9 cellular contexts compared by ENCODE assay signal in the genomic region with DNA sequence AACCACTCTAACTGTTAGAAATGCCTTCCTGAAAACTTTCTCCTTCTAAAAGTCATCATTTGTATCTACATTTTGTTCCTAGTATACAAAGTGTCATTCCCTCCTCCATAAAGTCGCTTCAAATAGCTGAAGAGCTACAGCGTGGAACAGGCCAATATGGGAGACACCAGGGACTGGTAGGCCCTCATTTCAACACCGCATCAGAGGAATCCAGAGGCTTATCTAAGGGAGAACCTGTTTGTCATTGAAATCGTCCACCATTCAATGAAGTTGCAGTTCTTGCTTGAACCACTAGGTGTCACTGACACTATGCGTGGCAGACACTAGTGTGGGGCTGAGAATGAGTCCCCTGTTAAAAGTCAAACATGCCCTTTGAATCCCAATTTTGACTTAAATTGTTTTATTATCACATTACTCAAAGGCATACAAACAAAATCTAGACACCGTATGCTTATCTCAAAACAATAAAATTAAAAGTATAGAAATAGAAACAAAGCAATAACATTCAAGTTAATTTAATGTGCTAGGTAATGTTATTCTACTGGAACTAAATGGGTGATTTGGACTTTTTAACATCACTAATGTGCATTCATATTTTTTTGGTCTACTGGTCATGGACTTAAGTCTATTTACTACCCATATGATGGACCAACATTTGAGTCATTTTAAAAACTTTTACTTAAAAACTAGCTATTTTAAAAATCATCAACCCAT.
DNase-seq lines count a peak whose midpoint lies in the region; ATAC-seq, FAIRE-seq and TF ChIP-seq lines count a peak whose summit lies in the region.
"Had no signal": no experiment of that assay in that cellular context is flagged by ENCODE, and none has a peak within 500 bp of the region (broad histone marks: within the 10 kb centered on the region; RNA-seq: fewer than 3 reads in every experiment).

No MANE protein-coding gene starts in this region.

- H3K4me3 Mint-ChIP-seq in activated CD4-positive, alpha-beta T cell treated with anti-CD3 and anti-CD28 coated beads for 36 hours = no peak overlapping the region

- TF ChIP-seq CTCF in kidney (IDR thresholded peaks at IDR 0.05; ENCODE audit: borderline replicate concordance, extremely low read depth, insufficient read depth) = peak; percentile 78

- POLR2A ChIA-PET in activated CD4-positive, alpha-beta T cell treated with anti-CD3 and anti-CD28 coated beads for 36 hours (lab: Charles Lee) = interaction anchor here (0.6 kb wide), 1 partner anchor 162 kb away, joined by 3 read pairs; no protein-coding TSS in a partner anchor

- FAIRE-seq in kidney (lab: Jason Lieb, UNC) = peak; percentile 29
- FAIRE-seq: endometrium had no signal

- intact Hi-C loops in activated CD4-positive, alpha-beta T cell treated with anti-CD3 and anti-CD28 coated beads for 36 hours (cut with DNase I, micrococcal nuclease) = loop anchor here (1.0 to 10.0 kb wide), 4 partner anchors 119 to 177 kb away; no protein-coding TSS in a partner anchor
- intact Hi-C loops in kidney (cut with DNase I) = loop anchor here (10.0 kb wide), 1 partner anchor 115 kb away; no protein-coding TSS in a partner anchor

- no peak for TF ChIP-seq EP300 in Ishikawa (IDR thresholded peaks at IDR 0.05; ENCODE audit: borderline replicate concordance)

- H3K27ac Mint-ChIP-seq in activated CD4-positive, alpha-beta T cell treated with anti-CD3 and anti-CD28 coated beads for 36 hours = no peak overlapping the region

- peak; percentile 69 for TF ChIP-seq RAD21 in Ishikawa (IDR thresholded peaks at IDR 0.05; ENCODE audit: low read depth)

- no peaks in the 10 kb centered on the region for H3K36me3 Mint-ChIP-seq in activated CD4-positive, alpha-beta T cell treated with anti-CD3 and anti-CD28 coated beads for 36 hours (ENCODE audit: low read depth)

- no peaks in the 10 kb centered on the region for H3K9me3 Mint-ChIP-seq in activated CD4-positive, alpha-beta T cell treated with anti-CD3 and anti-CD28 coated beads for 36 hours (ENCODE audit: low read depth)

- H3K9me3 ChIP-seq in SJCRH30 (replicated peaks) (no peaks in the 10 kb centered on the region), kidney (ENCODE audit: control insufficient read depth in 1 of 2, low read length in 2 of 2) (no peaks in the 10 kb centered on the region)

- H3K27me3 Mint-ChIP-seq in activated CD4-positive, alpha-beta T cell treated with anti-CD3 and anti-CD28 coated beads for 36 hours = peaks cover 4% of the 10 kb centered on the region

- no peaks in the 10 kb centered on the region; the same call in 1 of the 2 replicates for H3K27me3 ChIP-seq in SJCRH30

- H3K4me1 Mint-ChIP-seq in activated CD4-positive, alpha-beta T cell treated with anti-CD3 and anti-CD28 coated beads for 36 hours = no peaks in the 10 kb centered on the region

- H3K4me1 ChIP-seq in SJCRH30 (no peaks in the 10 kb centered on the region), kidney (ENCODE audit: control insufficient read depth in 1 of 2, insufficient read depth in 1 of 2, low read depth in 1 of 2, low read length in 2 of 2) (no peaks in the 10 kb centered on the region)

- no peak overlapping the region for H3K9ac ChIP-seq in kidney (ENCODE audit: low read length in 2 of 2)

- DNase-seq in activated CD4-positive, alpha-beta T cell treated with anti-CD3 and anti-CD28 coated beads for 36 hours = peak; percentile 54
- no peak for DNase-seq in activated CD4-positive, alpha-beta T cell treated with anti-CD3 and anti-CD28 coated beads, Interleukin-2, amount 50 U/mL, for 1 hour
- peak; percentile 15 to 68 for DNase-seq in SJCRH30
- DNase-seq in central memory CD4-positive, alpha-beta T cell = peak; percentile 9
- no peak for DNase-seq in kidney
- peak; percentile 48 for DNase-seq in stimulated activated CD8-positive, alpha-beta memory T cell treated with anti-CD3 and anti-CD28 coated beads, Interleukin-4, amount 100 ng/mL, for 48 hours
- DNase-seq in activated effector memory CD4-positive, alpha-beta T cell treated with Interleukin-2 at 50 U/mL for 16 hours = no peak

- ATAC-seq in activated CD4-positive, alpha-beta T cell treated with anti-CD3 and anti-CD28 coated beads for 36 hours = peak; percentile 64

- H3K36me3 ChIP-seq in SJCRH30 = no peaks in the 10 kb centered on the region
- no peaks in the 10 kb centered on the region for H3K36me3 ChIP-seq in kidney (ENCODE audit: control insufficient read depth in 1 of 2, insufficient read depth in 2 of 2, low read length in 2 of 2)

- no peak overlapping the region for H3K4me3 ChIP-seq in SJCRH30
- H3K4me3 ChIP-seq in kidney (ENCODE audit: low read length in 2 of 2) = no peak overlapping the region

- no peak overlapping the region for H3K27ac ChIP-seq in SJCRH30
- no peak overlapping the region for H3K27ac ChIP-seq in kidney (ENCODE audit: low read depth in 2 of 2, low read length in 2 of 2)

- CTCF ChIA-PET in activated CD4-positive, alpha-beta T cell treated with anti-CD3 and anti-CD28 coated beads for 36 hours (lab: Charles Lee) = interaction anchor here (0.7 to 3.4 kb wide), 15 partner anchors 8 to 178 kb away, joined by 3 to 17 read pairs (median 4); no protein-coding TSS in a partner anchor

TF ChIP-seq in Ishikawa, 13 proteins besides CTCF, POLR2A, EP300 and RAD21:
- no peak for TF ChIP-seq TCF12 (IDR thresholded peaks at IDR 0.05; ENCODE audit: low read depth)
- TF ChIP-seq YY1 (IDR thresholded peaks at IDR 0.05; ENCODE audit: low read depth) = no peak
- no peak for TF ChIP-seq EGR1 (IDR thresholded peaks at IDR 0.05)
- TF ChIP-seq NFIC (IDR thresholded peaks at IDR 0.05) = no peak
- TF ChIP-seq TAF1 (IDR thresholded peaks at IDR 0.05; ENCODE audit: low read depth) = no peak
- no peak for TF ChIP-seq TEAD4 (IDR thresholded peaks at IDR 0.05)
- TF ChIP-seq, protein P1, sequence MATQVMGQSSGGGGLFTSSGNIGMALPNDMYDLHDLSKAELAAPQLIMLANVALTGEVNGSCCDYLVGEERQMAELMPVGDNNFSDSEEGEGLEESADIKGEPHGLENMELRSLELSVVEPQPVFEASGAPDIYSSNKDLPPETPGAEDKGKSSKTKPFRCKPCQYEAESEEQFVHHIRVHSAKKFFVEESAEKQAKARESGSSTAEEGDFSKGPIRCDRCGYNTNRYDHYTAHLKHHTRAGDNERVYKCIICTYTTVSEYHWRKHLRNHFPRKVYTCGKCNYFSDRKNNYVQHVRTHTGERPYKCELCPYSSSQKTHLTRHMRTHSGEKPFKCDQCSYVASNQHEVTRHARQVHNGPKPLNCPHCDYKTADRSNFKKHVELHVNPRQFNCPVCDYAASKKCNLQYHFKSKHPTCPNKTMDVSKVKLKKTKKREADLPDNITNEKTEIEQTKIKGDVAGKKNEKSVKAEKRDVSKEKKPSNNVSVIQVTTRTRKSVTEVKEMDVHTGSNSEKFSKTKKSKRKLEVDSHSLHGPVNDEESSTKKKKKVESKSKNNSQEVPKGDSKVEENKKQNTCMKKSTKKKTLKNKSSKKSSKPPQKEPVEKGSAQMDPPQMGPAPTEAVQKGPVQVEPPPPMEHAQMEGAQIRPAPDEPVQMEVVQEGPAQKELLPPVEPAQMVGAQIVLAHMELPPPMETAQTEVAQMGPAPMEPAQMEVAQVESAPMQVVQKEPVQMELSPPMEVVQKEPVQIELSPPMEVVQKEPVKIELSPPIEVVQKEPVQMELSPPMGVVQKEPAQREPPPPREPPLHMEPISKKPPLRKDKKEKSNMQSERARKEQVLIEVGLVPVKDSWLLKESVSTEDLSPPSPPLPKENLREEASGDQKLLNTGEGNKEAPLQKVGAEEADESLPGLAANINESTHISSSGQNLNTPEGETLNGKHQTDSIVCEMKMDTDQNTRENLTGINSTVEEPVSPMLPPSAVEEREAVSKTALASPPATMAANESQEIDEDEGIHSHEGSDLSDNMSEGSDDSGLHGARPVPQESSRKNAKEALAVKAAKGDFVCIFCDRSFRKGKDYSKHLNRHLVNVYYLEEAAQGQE (IDR thresholded peaks at IDR 0.05; ENCODE audit: low read depth) = no peak
- TF ChIP-seq FOXM1 (IDR thresholded peaks at IDR 0.05; ENCODE audit: borderline replicate concordance, low read depth) = no peak
- TF ChIP-seq, protein P2, sequence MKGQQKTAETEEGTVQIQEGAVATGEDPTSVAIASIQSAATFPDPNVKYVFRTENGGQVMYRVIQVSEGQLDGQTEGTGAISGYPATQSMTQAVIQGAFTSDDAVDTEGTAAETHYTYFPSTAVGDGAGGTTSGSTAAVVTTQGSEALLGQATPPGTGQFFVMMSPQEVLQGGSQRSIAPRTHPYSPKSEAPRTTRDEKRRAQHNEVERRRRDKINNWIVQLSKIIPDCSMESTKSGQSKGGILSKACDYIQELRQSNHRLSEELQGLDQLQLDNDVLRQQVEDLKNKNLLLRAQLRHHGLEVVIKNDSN (IDR thresholded peaks at IDR 0.05) = no peak
- TF ChIP-seq, protein P3, sequence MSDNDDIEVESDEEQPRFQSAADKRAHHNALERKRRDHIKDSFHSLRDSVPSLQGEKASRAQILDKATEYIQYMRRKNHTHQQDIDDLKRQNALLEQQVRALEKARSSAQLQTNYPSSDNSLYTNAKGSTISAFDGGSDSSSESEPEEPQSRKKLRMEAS (IDR thresholded peaks at IDR 0.05) = no peak
- TF ChIP-seq ZBTB7A (IDR thresholded peaks at IDR 0.05; ENCODE audit: low read depth) = no peak
- no peak for TF ChIP-seq CEBPB (IDR thresholded peaks at IDR 0.05)

Comparison
In these comparisons a context has a peak if more than half of its experiments do, and no peak if none do; other contexts are left out.
1. DNase-seq: peak in activated CD4-positive, alpha-beta T cell treated with anti-CD3 and anti-CD28 coated beads for 36 hours (single experiment), SJCRH30 (2 of 2), central memory CD4-positive, alpha-beta T cell (single experiment) and stimulated activated CD8-positive, alpha-beta memory T cell treated with anti-CD3 and anti-CD28 coated beads, Interleukin-4, amount 100 ng/mL, for 48 hours (single experiment); none in activated CD4-positive, alpha-beta T cell treated with anti-CD3 and anti-CD28 coated beads, Interleukin-2, amount 50 U/mL, for 1 hour (single experiment), kidney (single experiment) and activated effector memory CD4-positive, alpha-beta T cell treated with Interleukin-2 at 50 U/mL for 16 hours (single experiment).